19 cellular contexts compared by ENCODE assay signal in the genomic region with DNA sequence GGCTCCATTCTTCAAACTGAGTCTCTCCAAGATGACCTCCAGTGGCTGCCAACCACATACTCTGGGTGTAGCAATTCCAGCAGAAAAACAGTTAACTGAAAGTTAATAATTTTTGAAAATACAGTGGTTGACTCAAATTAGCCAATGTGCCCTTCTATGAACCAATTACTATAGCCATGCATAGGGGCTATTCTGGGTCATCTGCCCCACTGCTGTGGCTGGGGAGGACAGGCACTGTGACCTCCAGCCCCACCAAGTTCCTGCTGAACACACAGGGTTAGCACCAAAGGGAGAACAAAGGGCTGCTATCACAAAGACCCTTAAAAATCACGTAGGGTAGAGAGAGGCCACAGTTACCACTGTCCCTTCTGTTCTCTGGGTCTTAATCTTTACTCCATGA.
DNase-seq lines count a peak whose midpoint lies in the region; ATAC-seq and TF ChIP-seq lines count a peak whose summit lies in the region.
"Had no signal": no experiment of that assay in that cellular context is flagged by ENCODE, and none has a peak within 500 bp of the region (broad histone marks: within the 10 kb centered on the region; RNA-seq: fewer than 3 reads in every experiment).

No MANE protein-coding gene starts in this region.

- no peaks in the 10 kb centered on the region for H3K9me3 ChIP-seq in HCT116 (ENCODE audit: control insufficient read depth in 1 of 2, insufficient read depth in 1 of 2, low read depth in 1 of 2, low read length in 2 of 2)
- H3K9me3 ChIP-seq: Caco-2 had no signal

- TF ChIP-seq POLR2A in HCT116 (IDR thresholded peaks at IDR 0.05; ENCODE audit: borderline replicate concordance, extremely low read depth, insufficient read depth, insufficient read length), result no peak

- H3K79me2 ChIP-seq in HCT116 (ENCODE audit: insufficient read depth, low read length), result no peaks in the 10 kb centered on the region

- no peaks in the 10 kb centered on the region for H4K20me1 ChIP-seq in HCT116 (ENCODE audit: insufficient read depth)

- BruUV-seq in HCT116 (replicated peaks; lab: Mats Ljungman, UMichigan), result no TSS peak

- H3K4me2 ChIP-seq in HCT116 (ENCODE audit: low read length), result no peak overlapping the region
- H3K4me2 ChIP-seq: GM23338 had no signal

- POLR2A ChIA-PET in HCT116 (lab: Charles Lee), result no interaction called here
- POLR2A ChIA-PET in activated CD4-positive, alpha-beta T cell treated with anti-CD3 and anti-CD28 coated beads for 36 hours (lab: Charles Lee), result no interaction called here

- H3K27ac ChIP-seq in 22Rv1 (peak overlapping the region; percentile 97), HCT116 (ENCODE audit: low read depth, low read length) (peak overlapping the region; percentile 98)

- H3K4me1 ChIP-seq in HCT116 (ENCODE audit: control insufficient read depth in 1 of 2, insufficient read depth in 2 of 2, low read length in 2 of 2), result peaks cover 52 to 62% of the 10 kb centered on the region in 2 experiments

- H3K36me3 ChIP-seq in HCT116 (ENCODE audit: control insufficient read depth in 1 of 2, insufficient read depth in 2 of 2, low read length in 2 of 2), result peaks cover 0 to 3% of the 10 kb centered on the region in 2 experiments; a peak in 1 of 4 replicates

- peaks cover 13% of the 10 kb centered on the region for H3K4me1 Mint-ChIP-seq in neural crest cell
- H3K4me1 Mint-ChIP-seq in activated CD4-positive, alpha-beta T cell treated with anti-CD3 and anti-CD28 coated beads for 36 hours, result peaks cover 6% of the 10 kb centered on the region
- H3K4me1 Mint-ChIP-seq: CD4-positive, CD25-positive, alpha-beta regulatory T cell; GM23338 had no signal

- intact Hi-C loops in HCT116 (cut with micrococcal nuclease), result no loop called here
- intact Hi-C loops in activated CD4-positive, alpha-beta T cell treated with anti-CD3 and anti-CD28 coated beads for 36 hours (cut with DNase I, micrococcal nuclease), result no loop called here

- peak overlapping the region; percentile 67 for H3K27ac Mint-ChIP-seq in neural crest cell (ENCODE audit: unreplicated experiment)
- H3K27ac Mint-ChIP-seq in activated CD4-positive, alpha-beta T cell treated with anti-CD3 and anti-CD28 coated beads for 36 hours, result no peak overlapping the region
- H3K27ac Mint-ChIP-seq: CD4-positive, CD25-positive, alpha-beta regulatory T cell; CD8-positive, alpha-beta T cell; GM23338; HFFc6 had no signal

- DNase-seq in HCT116 (ENCODE audit: low read depth, low spot score) (no peak), left lobe of liver (ENCODE audit: low spot score) (no peak), neural crest cell (ENCODE audit: low read depth, low spot score) (no peak)
- no peak for DNase-seq in stimulated activated CD4-positive, alpha-beta T cell treated with anti-CD3 and anti-CD28 coated beads, Interleukin-4, amount 100 ng/mL, for 24 hours
- no peak for DNase-seq in activated CD4-positive, alpha-beta T cell treated with anti-CD3 and anti-CD28 coated beads for 36 hours
- DNase-seq: C1 segment of cervical spinal cord; Caco-2; CD4-positive, CD25-positive, alpha-beta regulatory T cell; CD8-positive, alpha-beta T cell; DMS153; DMS79; EL; GDM1; H9; HFFc6 had no signal

- H3K9me2 ChIP-seq in HCT116 (ENCODE audit: insufficient read depth), result no peaks in the 10 kb centered on the region

- H3K4me3 ChIP-seq in HCT116 (replicated peaks in 1 of 2; ENCODE audit: low read depth in 1 of 2, low read length in 2 of 2), result no peak overlapping the region
- H3K4me3 ChIP-seq: GM12878, GM23338 had no signal

- H3K9ac ChIP-seq in HCT116 (ENCODE audit: low read length), result no peak overlapping the region

- no peak overlapping the region for H3K4me3 Mint-ChIP-seq in neural crest cell
- no peak overlapping the region for H3K4me3 Mint-ChIP-seq in activated CD4-positive, alpha-beta T cell treated with anti-CD3 and anti-CD28 coated beads for 36 hours
- H3K4me3 Mint-ChIP-seq: CD4-positive, CD25-positive, alpha-beta regulatory T cell; CD8-positive, alpha-beta T cell; GM23338; H9; HFFc6 had no signal

- no peaks in the 10 kb centered on the region for H3K36me3 Mint-ChIP-seq in neural crest cell (ENCODE audit: low read depth)
- H3K36me3 Mint-ChIP-seq in activated CD4-positive, alpha-beta T cell treated with anti-CD3 and anti-CD28 coated beads for 36 hours (ENCODE audit: low read depth), result no peaks in the 10 kb centered on the region
- H3K36me3 Mint-ChIP-seq: CD4-positive, CD25-positive, alpha-beta regulatory T cell; CD8-positive, alpha-beta T cell had no signal

- no peaks in the 10 kb centered on the region for H3K9me3 Mint-ChIP-seq in neural crest cell
- no peaks in the 10 kb centered on the region for H3K9me3 Mint-ChIP-seq in activated CD4-positive, alpha-beta T cell treated with anti-CD3 and anti-CD28 coated beads for 36 hours (ENCODE audit: low read depth)
- H3K9me3 Mint-ChIP-seq: CD4-positive, CD25-positive, alpha-beta regulatory T cell; CD8-positive, alpha-beta T cell; GM23338; H9; HFFc6 had no signal

- RAD21 ChIA-PET in HCT116 (lab: Charles Lee; ENCODE audit: low non-redundant PET in 1 of 2, low total read pairs in 2 of 2, uncharacterized antibody in 2 of 2, unreplicated experiment in 2 of 2), result no interaction called here

- no peaks in the 10 kb centered on the region for H3K27me3 ChIP-seq in HCT116 (ENCODE audit: insufficient read depth, low read length)

- TF ChIP-seq RAD21 in HCT116 (IDR thresholded peaks at IDR 0.05; ENCODE audit: low read depth), result no peak

- TF ChIP-seq CTCF in 22Rv1 (IDR thresholded peaks at IDR 0.05) (no peak), HCT116 (IDR thresholded peaks at IDR 0.05 in 2 of 3, conservative IDR thresholded peaks at IDR 0.05 in 1 of 3; ENCODE audit: borderline replicate concordance in 1 of 3, insufficient read depth in 1 of 3, low read depth in 2 of 3, low read length in 2 of 3) (no peak), neural crest cell (conservative IDR thresholded peaks at IDR 0.05) (no peak)

- peak overlapping the region; percentile 68 for H2AFZ ChIP-seq in HCT116 (ENCODE audit: low read depth, low read length, poor library complexity, severe bottlenecking)
- H2AFZ ChIP-seq: GM23338 had no signal

- ATAC-seq in HCT116, result no peak
- ATAC-seq in left lobe of liver, result peak; percentile 69
- ATAC-seq in GM19328 (IDR thresholded peaks at IDR 0.05; ENCODE audit: unreplicated experiment), result no peak
- ATAC-seq in activated CD4-positive, alpha-beta T cell treated with anti-CD3 and anti-CD28 coated beads for 36 hours, result no peak
- ATAC-seq: CD8-positive, alpha-beta T cell; GM12878; GM23338 had no signal

- CTCF ChIA-PET in HCT116 (lab: Charles Lee), result no interaction called here
- CTCF ChIA-PET in activated CD4-positive, alpha-beta T cell treated with anti-CD3 and anti-CD28 coated beads for 36 hours (lab: Charles Lee), result interaction anchor here (0.7 kb wide), 1 partner anchor 313 kb away, joined by 4 read pairs; no protein-coding TSS in a partner anchor

- H3K27me3 Mint-ChIP-seq in neural crest cell (ENCODE audit: low read depth), result no peaks in the 10 kb centered on the region
- H3K27me3 Mint-ChIP-seq in activated CD4-positive, alpha-beta T cell treated with anti-CD3 and anti-CD28 coated beads for 36 hours, result peaks cover 7% of the 10 kb centered on the region

TF ChIP-seq in HCT116, 20 proteins besides CTCF, POLR2A, EP300 and RAD21 (continues in another document):
- TF ChIP-seq JUND (IDR thresholded peaks at IDR 0.05) (no peak), SRF (IDR thresholded peaks at IDR 0.05; ENCODE audit: low read depth) (no peak), MAX (IDR thresholded peaks at IDR 0.05) (no peak), ELF1 (IDR thresholded peaks at IDR 0.05; ENCODE audit: borderline replicate concordance, low read depth) (no peak), SP1 (IDR thresholded peaks at IDR 0.05; ENCODE audit: low read depth) (no peak), YY1 (IDR thresholded peaks at IDR 0.05; ENCODE audit: extremely low read depth, insufficient replicate concordance, low read depth, low read length) (no peak), ZFX (IDR thresholded peaks at IDR 0.05) (no peak), CEBPB (IDR thresholded peaks at IDR 0.05; ENCODE audit: low read depth) (no peak), FOSL1 (IDR thresholded peaks at IDR 0.05; ENCODE audit: low read depth) (no peak), TCF7L2 (IDR thresholded peaks at IDR 0.05; ENCODE audit: borderline replicate concordance, extremely low read depth, insufficient read depth, insufficient read length) (no peak)
- TF ChIP-seq, protein P1, sequence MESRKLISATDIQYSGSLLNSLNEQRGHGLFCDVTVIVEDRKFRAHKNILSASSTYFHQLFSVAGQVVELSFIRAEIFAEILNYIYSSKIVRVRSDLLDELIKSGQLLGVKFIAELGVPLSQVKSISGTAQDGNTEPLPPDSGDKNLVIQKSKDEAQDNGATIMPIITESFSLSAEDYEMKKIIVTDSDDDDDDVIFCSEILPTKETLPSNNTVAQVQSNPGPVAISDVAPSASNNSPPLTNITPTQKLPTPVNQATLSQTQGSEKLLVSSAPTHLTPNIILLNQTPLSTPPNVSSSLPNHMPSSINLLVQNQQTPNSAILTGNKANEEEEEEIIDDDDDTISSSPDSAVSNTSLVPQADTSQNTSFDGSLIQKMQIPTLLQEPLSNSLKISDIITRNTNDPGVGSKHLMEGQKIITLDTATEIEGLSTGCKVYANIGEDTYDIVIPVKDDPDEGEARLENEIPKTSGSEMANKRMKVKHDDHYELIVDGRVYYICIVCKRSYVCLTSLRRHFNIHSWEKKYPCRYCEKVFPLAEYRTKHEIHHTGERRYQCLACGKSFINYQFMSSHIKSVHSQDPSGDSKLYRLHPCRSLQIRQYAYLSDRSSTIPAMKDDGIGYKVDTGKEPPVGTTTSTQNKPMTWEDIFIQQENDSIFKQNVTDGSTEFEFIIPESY (IDR thresholded peaks at IDR 0.05; ENCODE audit: extremely low read depth, insufficient replicate concordance, low read length), result no peak
- TF ChIP-seq, protein P2, sequence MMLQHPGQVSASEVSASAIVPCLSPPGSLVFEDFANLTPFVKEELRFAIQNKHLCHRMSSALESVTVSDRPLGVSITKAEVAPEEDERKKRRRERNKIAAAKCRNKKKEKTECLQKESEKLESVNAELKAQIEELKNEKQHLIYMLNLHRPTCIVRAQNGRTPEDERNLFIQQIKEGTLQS (IDR thresholded peaks at IDR 0.05), result no peak
